Comparison of ENCODE assay signal across 18 cellular contexts in genomic region chr5:124287813-124288212, GRCh38.
"Had no signal": no experiment of that assay in that cellular context is flagged by ENCODE, and none has a peak within 500 bp of the region (broad histone marks: within the 10 kb centered on the region; RNA-seq: fewer than 3 reads in every experiment).

No MANE protein-coding gene starts in this region.

- H3K27me3 Mint-ChIP-seq: stimulated activated naive CD8-positive, alpha-beta T cell treated with anti-CD3 and anti-CD28 coated beads, Interleukin-15, amount 100 ng/mL, for 72 hours had no signal

- ATAC-seq: left lobe of liver; mucosa of descending colon; natural killer cell; right cardiac atrium; stimulated activated effector memory CD8-positive, alpha-beta T cell treated with anti-CD3 and anti-CD28 coated beads, Interleukin-12 subunit alpha, Interleukin-12 subunit beta, amount 100 ng/mL, for 72 hours; stimulated activated naive CD8-positive, alpha-beta T cell treated with anti-CD3 and anti-CD28 coated beads, Interleukin-15, amount 100 ng/mL, for 72 hours had no signal

- H3K4me3 ChIP-seq: coronary artery, heart right ventricle, mucosa of descending colon, neural progenitor cell, ovary had no signal

- DNase-seq: effector CD8-positive, alpha-beta T cell; heart right ventricle; hypothalamus; kidney glomerular epithelial cell; mammary epithelial cell; mucosa of descending colon; natural killer cell; nucleus accumbens; ovary; right cardiac atrium; stimulated activated CD4-positive, alpha-beta T cell treated with anti-CD3 and anti-CD28 coated beads, Interleukin-4, amount 100 ng/mL, for 1 hour; stimulated activated CD8-positive, alpha-beta memory T cell treated with anti-CD3 and anti-CD28 coated beads, Interleukin-4, amount 100 ng/mL, for 48 hours; stimulated activated naive CD8-positive, alpha-beta T cell treated with anti-CD3 and anti-CD28 coated beads, Interleukin-15, amount 100 ng/mL, for 72 hours; trophoblast cell had no signal

- H3K4me1 Mint-ChIP-seq: natural killer cell; stimulated activated effector memory CD8-positive, alpha-beta T cell treated with anti-CD3 and anti-CD28 coated beads, Interleukin-12 subunit alpha, Interleukin-12 subunit beta, amount 100 ng/mL, for 72 hours; stimulated activated naive CD8-positive, alpha-beta T cell treated with anti-CD3 and anti-CD28 coated beads, Interleukin-15, amount 100 ng/mL, for 72 hours had no signal

- H3K9ac ChIP-seq: neural progenitor cell had no signal

- H3K9me3 Mint-ChIP-seq: stimulated activated naive CD8-positive, alpha-beta T cell treated with anti-CD3 and anti-CD28 coated beads, Interleukin-15, amount 100 ng/mL, for 72 hours had no signal

- H3K4me2 ChIP-seq: neural progenitor cell had no signal

- H3K36me3 ChIP-seq: heart right ventricle, neural progenitor cell, ovary had no signal

- H3K27me3 ChIP-seq: heart right ventricle, neural progenitor cell, ovary had no signal

- H2AFZ ChIP-seq: neural progenitor cell had no signal

- H3K36me3 Mint-ChIP-seq: natural killer cell; stimulated activated effector memory CD8-positive, alpha-beta T cell treated with anti-CD3 and anti-CD28 coated beads, Interleukin-12 subunit alpha, Interleukin-12 subunit beta, amount 100 ng/mL, for 72 hours had no signal

- H3K27ac ChIP-seq: coronary artery, heart right ventricle, neural progenitor cell, ovary had no signal

- H3K9me3 ChIP-seq: heart right ventricle, mucosa of descending colon, ovary had no signal

- H3K27ac Mint-ChIP-seq: natural killer cell; neural progenitor cell; stimulated activated effector memory CD8-positive, alpha-beta T cell treated with anti-CD3 and anti-CD28 coated beads, Interleukin-12 subunit alpha, Interleukin-12 subunit beta, amount 100 ng/mL, for 72 hours had no signal

- H3K4me3 Mint-ChIP-seq: natural killer cell; neural progenitor cell; stimulated activated effector memory CD8-positive, alpha-beta T cell treated with anti-CD3 and anti-CD28 coated beads, Interleukin-12 subunit alpha, Interleukin-12 subunit beta, amount 100 ng/mL, for 72 hours; stimulated activated naive CD8-positive, alpha-beta T cell treated with anti-CD3 and anti-CD28 coated beads, Interleukin-15, amount 100 ng/mL, for 72 hours had no signal
